In genomic region chr3:170726976-170727661, GRCh38 we compare ENCODE assay signal across 15 cellular contexts.
DNase-seq lines count a peak whose midpoint lies in the region; ATAC-seq and TF ChIP-seq lines count a peak whose summit lies in the region.
"Had no signal": no experiment of that assay in that cellular context is flagged by ENCODE, and none has a peak within 500 bp of the region (broad histone marks: within the 10 kb centered on the region; RNA-seq: fewer than 3 reads in every experiment).

No MANE protein-coding gene starts in this region.

- DNase-seq in AG04449 (ENCODE audit: low read depth, low spot score), result no peak
- DNase-seq in M059J (ENCODE audit: low read depth), result peak; percentile 95
- DNase-seq in breast epithelium (ENCODE audit: low spot score in 2 of 2), result no peak
- no peak for DNase-seq in left lung
- DNase-seq in activated CD8-positive, alpha-beta T cell treated with anti-CD3 and anti-CD28 coated beads for 36 hours, result no peak
- no peak for DNase-seq in NCI-H2081 treated with DMSO at 0.1 percent for 48 hours (lab: John Stamatoyannopoulos, UW)
- DNase-seq in SIG-M5 (lab: John Stamatoyannopoulos, UW), result no peak
- DNase-seq in SKM-1 (lab: John Stamatoyannopoulos, UW; ENCODE audit: unreplicated experiment), result no peak
- DNase-seq: activated T-cell treated with anti-CD3 and anti-CD28 coated beads, Interleukin-2, amount 50 U/mL, for 24 hours; CD4-positive, alpha-beta memory T cell; stimulated activated CD4-positive, alpha-beta T cell treated with anti-CD3 and anti-CD28 coated beads, Interleukin-12 subunit alpha, Interleukin-12 subunit beta, amount 100 ng/mL, for 4 hours; stimulated activated naive CD4-positive, alpha-beta T cell treated with Interleukin-2 at 50 U/mL for 16 hours had no signal

- no peak overlapping the region for H3K4me3 Mint-ChIP-seq in activated CD8-positive, alpha-beta T cell treated with anti-CD3 and anti-CD28 coated beads for 36 hours
- H3K4me3 Mint-ChIP-seq: activated T-cell treated with anti-CD3 and anti-CD28 coated beads, Interleukin-2, amount 50 U/mL, for 24 hours; CD4-positive, alpha-beta memory T cell; mesothelial cell of epicardium had no signal

- peak overlapping the region; percentile 36 for H3K4me3 ChIP-seq in AG04449 (ENCODE audit: low read depth, low read length)
- no peak overlapping the region for H3K4me3 ChIP-seq in breast epithelium
- H3K4me3 ChIP-seq in left lung, result no peak overlapping the region
- H3K4me3 ChIP-seq: HAP-1 had no signal

- POLR2A ChIA-PET in AG04449 (lab: Yijun Ruan, JAX), result interaction anchor here (3.3 to 3.4 kb wide), 2 partner anchors 13 to 76 kb away, joined by 11 to 15 read pairs; no protein-coding TSS in a partner anchor
- POLR2A ChIA-PET in activated CD8-positive, alpha-beta T cell treated with anti-CD3 and anti-CD28 coated beads for 36 hours (lab: Charles Lee), result interaction anchor here (0.6 kb wide), 1 partner anchor 297 kb away, joined by 3 read pairs; no protein-coding TSS in a partner anchor

- no peaks in the 10 kb centered on the region for H3K9me3 Mint-ChIP-seq in activated CD8-positive, alpha-beta T cell treated with anti-CD3 and anti-CD28 coated beads for 36 hours
- H3K9me3 Mint-ChIP-seq: activated T-cell treated with anti-CD3 and anti-CD28 coated beads, Interleukin-2, amount 50 U/mL, for 24 hours; CD4-positive, alpha-beta memory T cell; mesothelial cell of epicardium had no signal

- H3K27me3 Mint-ChIP-seq in activated CD8-positive, alpha-beta T cell treated with anti-CD3 and anti-CD28 coated beads for 36 hours, result peaks cover 13% of the 10 kb centered on the region

- H3K4me1 Mint-ChIP-seq in activated CD8-positive, alpha-beta T cell treated with anti-CD3 and anti-CD28 coated beads for 36 hours (ENCODE audit: low read depth), result no peaks in the 10 kb centered on the region
- H3K4me1 Mint-ChIP-seq: CD4-positive, alpha-beta memory T cell had no signal

- no peaks in the 10 kb centered on the region for H3K9me3 ChIP-seq in breast epithelium
- H3K9me3 ChIP-seq in left lung, result no peaks in the 10 kb centered on the region
- H3K9me3 ChIP-seq: HAP-1 had no signal

- H3K27ac Mint-ChIP-seq in activated CD8-positive, alpha-beta T cell treated with anti-CD3 and anti-CD28 coated beads for 36 hours, result no peak overlapping the region
- H3K27ac Mint-ChIP-seq: activated T-cell treated with anti-CD3 and anti-CD28 coated beads, Interleukin-2, amount 50 U/mL, for 24 hours; CD4-positive, alpha-beta memory T cell; mesothelial cell of epicardium had no signal

- intact Hi-C loops in breast epithelium (cut with DNase I; ENCODE audit: low total_unique reads), result no loop called here
- intact Hi-C loops in left lung (cut with DNase I), result no loop called here
- intact Hi-C loops in activated CD8-positive, alpha-beta T cell treated with anti-CD3 and anti-CD28 coated beads for 36 hours (cut with micrococcal nuclease), result no loop called here

- peak; percentile 47 for ATAC-seq in left lung
- ATAC-seq in activated CD8-positive, alpha-beta T cell treated with anti-CD3 and anti-CD28 coated beads for 36 hours, result no peak

- TF ChIP-seq POLR2A in breast epithelium (IDR thresholded peaks at IDR 0.05), result no peak

- H3K27me3 ChIP-seq in breast epithelium, result no peaks in the 10 kb centered on the region
- H3K27me3 ChIP-seq in left lung, result no peaks in the 10 kb centered on the region

- H3K4me1 ChIP-seq in breast epithelium, result no peaks in the 10 kb centered on the region
- peaks cover 0 to 2% of the 10 kb centered on the region in 2 donors for H3K4me1 ChIP-seq in left lung

- H3K27ac ChIP-seq in breast epithelium (peak overlapping the region; percentile 63 to 73), left lung (peak overlapping the region in 1 of 2 donors; percentile 10)
- H3K27ac ChIP-seq: HL-60 had no signal

- H3K36me3 Mint-ChIP-seq in activated CD8-positive, alpha-beta T cell treated with anti-CD3 and anti-CD28 coated beads for 36 hours (ENCODE audit: low read depth), result no peaks in the 10 kb centered on the region
- H3K36me3 Mint-ChIP-seq: CD4-positive, alpha-beta memory T cell; mesothelial cell of epicardium had no signal

- H3K36me3 ChIP-seq in breast epithelium (no peaks in the 10 kb centered on the region), left lung (no peaks in the 10 kb centered on the region)
- H3K36me3 ChIP-seq: HAP-1 had no signal

- CTCF ChIA-PET in AG04449 (lab: Yijun Ruan, JAX), result interaction anchor here (0.7 to 2.8 kb wide), 5 partner anchors 18 to 305 kb away, joined by 3 to 12 read pairs (median 4); no protein-coding TSS in a partner anchor
- CTCF ChIA-PET in activated CD8-positive, alpha-beta T cell treated with anti-CD3 and anti-CD28 coated beads for 36 hours (lab: Charles Lee), result no interaction called here

- TF ChIP-seq CTCF in AG04449 (IDR thresholded peaks at IDR 0.05; ENCODE audit: insufficient read depth, low read length, missing control alignments) (no peak), breast epithelium (IDR thresholded peaks at IDR 0.05) (no peak), left lung (IDR thresholded peaks at IDR 0.05) (no peak)
- no peak for TF ChIP-seq CTCF in activated CD8-positive, alpha-beta T cell treated with anti-CD3 and anti-CD28 coated beads for 36 hours (IDR thresholded peaks at IDR 0.05)
